1 cellular context compared by ENCODE assay signal in the genomic region with DNA sequence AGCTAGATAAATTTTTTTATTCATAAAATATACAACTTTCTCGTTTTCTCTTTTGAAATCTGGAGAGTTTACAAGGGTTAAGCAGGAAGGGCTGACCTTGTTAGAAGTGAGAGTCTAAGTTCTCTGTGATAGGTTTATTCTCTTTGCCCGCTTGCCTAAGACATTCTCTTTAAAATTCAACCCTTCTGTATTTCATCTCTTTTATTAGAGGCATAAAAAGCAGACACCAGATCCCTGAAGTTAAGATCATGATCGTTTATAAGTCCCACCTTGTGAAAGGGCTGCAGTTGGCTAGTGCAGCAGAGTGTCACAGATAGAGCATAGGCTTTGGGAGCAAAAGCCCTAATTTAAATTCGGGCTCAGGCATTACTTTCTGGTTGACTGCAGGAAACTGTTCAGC.
TF ChIP-seq lines count a peak whose summit lies in the region.

No MANE protein-coding gene starts in this region.

TF ChIP-seq in GM23338, 12 proteins besides CTCF, POLR2A, EP300 and RAD21 (continued from another document):
- TF ChIP-seq, protein P1, sequence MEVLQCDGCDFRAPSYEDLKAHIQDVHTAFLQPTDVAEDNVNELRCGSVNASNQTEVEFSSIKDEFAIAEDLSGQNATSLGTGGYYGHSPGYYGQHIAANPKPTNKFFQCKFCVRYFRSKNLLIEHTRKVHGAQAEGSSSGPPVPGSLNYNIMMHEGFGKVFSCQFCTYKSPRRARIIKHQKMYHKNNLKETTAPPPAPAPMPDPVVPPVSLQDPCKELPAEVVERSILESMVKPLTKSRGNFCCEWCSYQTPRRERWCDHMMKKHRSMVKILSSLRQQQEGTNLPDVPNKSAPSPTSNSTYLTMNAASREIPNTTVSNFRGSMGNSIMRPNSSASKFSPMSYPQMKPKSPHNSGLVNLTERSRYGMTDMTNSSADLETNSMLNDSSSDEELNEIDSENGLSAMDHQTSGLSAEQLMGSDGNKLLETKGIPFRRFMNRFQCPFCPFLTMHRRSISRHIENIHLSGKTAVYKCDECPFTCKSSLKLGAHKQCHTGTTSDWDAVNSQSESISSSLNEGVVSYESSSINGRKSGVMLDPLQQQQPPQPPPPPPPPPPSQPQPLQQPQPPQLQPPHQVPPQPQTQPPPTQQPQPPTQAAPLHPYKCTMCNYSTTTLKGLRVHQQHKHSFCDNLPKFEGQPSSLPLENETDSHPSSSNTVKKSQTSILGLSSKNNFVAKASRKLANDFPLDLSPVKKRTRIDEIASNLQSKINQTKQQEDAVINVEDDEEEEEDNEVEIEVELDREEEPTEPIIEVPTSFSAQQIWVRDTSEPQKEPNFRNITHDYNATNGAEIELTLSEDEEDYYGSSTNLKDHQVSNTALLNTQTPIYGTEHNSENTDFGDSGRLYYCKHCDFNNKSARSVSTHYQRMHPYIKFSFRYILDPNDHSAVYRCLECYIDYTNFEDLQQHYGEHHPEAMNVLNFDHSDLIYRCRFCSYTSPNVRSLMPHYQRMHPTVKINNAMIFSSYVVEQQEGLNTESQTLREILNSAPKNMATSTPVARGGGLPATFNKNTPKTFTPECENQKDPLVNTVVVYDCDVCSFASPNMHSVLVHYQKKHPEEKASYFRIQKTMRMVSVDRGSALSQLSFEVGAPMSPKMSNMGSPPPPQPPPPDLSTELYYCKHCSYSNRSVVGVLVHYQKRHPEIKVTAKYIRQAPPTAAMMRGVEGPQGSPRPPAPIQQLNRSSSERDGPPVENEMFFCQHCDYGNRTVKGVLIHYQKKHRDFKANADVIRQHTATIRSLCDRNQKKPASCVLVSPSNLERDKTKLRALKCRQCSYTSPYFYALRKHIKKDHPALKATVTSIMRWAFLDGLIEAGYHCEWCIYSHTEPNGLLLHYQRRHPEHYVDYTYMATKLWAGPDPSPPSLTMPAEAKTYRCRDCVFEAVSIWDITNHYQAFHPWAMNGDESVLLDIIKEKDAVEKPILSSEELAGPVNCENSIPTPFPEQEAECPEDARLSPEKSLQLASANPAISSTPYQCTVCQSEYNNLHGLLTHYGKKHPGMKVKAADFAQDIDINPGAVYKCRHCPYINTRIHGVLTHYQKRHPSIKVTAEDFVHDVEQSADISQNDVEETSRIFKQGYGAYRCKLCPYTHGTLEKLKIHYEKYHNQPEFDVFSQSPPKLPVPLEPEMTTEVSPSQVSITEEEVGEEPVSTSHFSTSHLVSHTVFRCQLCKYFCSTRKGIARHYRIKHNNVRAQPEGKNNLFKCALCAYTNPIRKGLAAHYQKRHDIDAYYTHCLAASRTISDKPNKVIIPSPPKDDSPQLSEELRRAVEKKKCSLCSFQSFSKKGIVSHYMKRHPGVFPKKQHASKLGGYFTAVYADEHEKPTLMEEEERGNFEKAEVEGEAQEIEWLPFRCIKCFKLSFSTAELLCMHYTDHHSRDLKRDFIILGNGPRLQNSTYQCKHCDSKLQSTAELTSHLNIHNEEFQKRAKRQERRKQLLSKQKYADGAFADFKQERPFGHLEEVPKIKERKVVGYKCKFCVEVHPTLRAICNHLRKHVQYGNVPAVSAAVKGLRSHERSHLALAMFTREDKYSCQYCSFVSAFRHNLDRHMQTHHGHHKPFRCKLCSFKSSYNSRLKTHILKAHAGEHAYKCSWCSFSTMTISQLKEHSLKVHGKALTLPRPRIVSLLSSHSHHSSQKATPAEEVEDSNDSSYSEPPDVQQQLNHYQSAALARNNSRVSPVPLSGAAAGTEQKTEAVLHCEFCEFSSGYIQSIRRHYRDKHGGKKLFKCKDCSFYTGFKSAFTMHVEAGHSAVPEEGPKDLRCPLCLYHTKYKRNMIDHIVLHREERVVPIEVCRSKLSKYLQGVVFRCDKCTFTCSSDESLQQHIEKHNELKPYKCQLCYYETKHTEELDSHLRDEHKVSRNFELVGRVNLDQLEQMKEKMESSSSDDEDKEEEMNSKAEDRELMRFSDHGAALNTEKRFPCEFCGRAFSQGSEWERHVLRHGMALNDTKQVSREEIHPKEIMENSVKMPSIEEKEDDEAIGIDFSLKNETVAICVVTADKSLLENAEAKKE (CRISPR knock-in tag; IDR thresholded peaks at IDR 0.05): no peak
- TF ChIP-seq EZH2 (IDR thresholded peaks at IDR 0.05; ENCODE audit: low read depth, unreplicated experiment): no peak
- TF ChIP-seq, protein P2, sequence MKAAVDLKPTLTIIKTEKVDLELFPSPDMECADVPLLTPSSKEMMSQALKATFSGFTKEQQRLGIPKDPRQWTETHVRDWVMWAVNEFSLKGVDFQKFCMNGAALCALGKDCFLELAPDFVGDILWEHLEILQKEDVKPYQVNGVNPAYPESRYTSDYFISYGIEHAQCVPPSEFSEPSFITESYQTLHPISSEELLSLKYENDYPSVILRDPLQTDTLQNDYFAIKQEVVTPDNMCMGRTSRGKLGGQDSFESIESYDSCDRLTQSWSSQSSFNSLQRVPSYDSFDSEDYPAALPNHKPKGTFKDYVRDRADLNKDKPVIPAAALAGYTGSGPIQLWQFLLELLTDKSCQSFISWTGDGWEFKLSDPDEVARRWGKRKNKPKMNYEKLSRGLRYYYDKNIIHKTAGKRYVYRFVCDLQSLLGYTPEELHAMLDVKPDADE (IDR thresholded peaks at IDR 0.05): no peak
- no peak for TF ChIP-seq JUNB (IDR thresholded peaks at IDR 0.05; ENCODE audit: unreplicated experiment)
- TF ChIP-seq EZH2phosphoT487 (IDR thresholded peaks at IDR 0.05; ENCODE audit: unreplicated experiment): no peak
- TF ChIP-seq POLR2AphosphoS5 (IDR thresholded peaks at IDR 0.05; ENCODE audit: low read depth): no peak
- no peak for TF ChIP-seq ZNF331 (CRISPR knock-in tag; IDR thresholded peaks at IDR 0.05; ENCODE audit: low read depth)
- no peak for TF ChIP-seq CREB1 (CRISPR knock-in tag; IDR thresholded peaks at IDR 0.05; ENCODE audit: low read depth)
- no peak for TF ChIP-seq NANOG (IDR thresholded peaks at IDR 0.05; ENCODE audit: borderline replicate concordance)
- no peak for TF ChIP-seq STAT1 (IDR thresholded peaks at IDR 0.05; ENCODE audit: unreplicated experiment)
